13 cellular contexts compared by ENCODE assay signal in the genomic region with DNA sequence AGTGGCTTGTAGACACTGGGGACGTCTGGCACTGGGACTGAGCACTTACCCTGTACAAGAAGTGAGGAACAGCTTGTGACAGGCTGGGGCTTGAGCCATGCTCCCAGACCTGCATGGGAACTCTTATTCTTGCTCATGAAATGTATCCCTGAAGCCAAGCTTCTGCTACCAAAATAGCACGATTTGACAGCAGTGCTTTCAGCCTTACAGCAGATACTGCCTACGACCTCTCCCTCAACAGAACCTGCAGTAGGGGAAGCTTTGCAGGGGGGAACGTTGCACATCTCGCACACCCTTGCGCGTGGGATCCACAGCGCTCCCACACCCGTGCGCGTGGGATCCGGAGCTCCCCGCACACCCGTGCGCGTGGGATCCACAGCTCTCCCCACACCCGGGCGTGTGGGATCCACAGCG.
"Had no signal": no experiment of that assay in that cellular context is flagged by ENCODE, and none has a peak within 500 bp of the region (broad histone marks: within the 10 kb centered on the region; RNA-seq: fewer than 3 reads in every experiment).

No MANE protein-coding gene starts in this region.

- ATAC-seq: gastroesophageal sphincter, sciatic nerve had no signal

- DNase-seq: activated CD4-positive, alpha-beta memory T cell treated with anti-CD3 and anti-CD28 coated beads, Interleukin-2, amount 10 ng/mL, durations not matched to agents 7 days and 5 days; activated CD8-positive, alpha-beta memory T cell treated with anti-CD3 and anti-CD28 coated beads, Interleukin-2, amount 50 U/mL, for 4 hours; activated gamma-delta T cell treated with Interleukin-2 at 50 U/mL for 16 hours; activated naive CD8-positive, alpha-beta T cell treated with anti-CD3 and anti-CD28 coated beads for 36 hours; brain microvascular endothelial cell; erythroblast; mesenchymal stem cell; spleen; tibial artery had no signal

- H3K36me3 ChIP-seq: brain microvascular endothelial cell, prostate gland had no signal

- H3K9me3 Mint-ChIP-seq: activated CD4-positive, alpha-beta memory T cell treated with anti-CD3 and anti-CD28 coated beads, Interleukin-2, amount 10 ng/mL, durations not matched to agents 7 days and 5 days; activated naive CD8-positive, alpha-beta T cell treated with anti-CD3 and anti-CD28 coated beads for 36 hours; nephron had no signal

- H3K4me3 ChIP-seq: gastroesophageal sphincter, prostate gland, spleen, tibial artery had no signal

- H3K4me3 Mint-ChIP-seq: activated CD4-positive, alpha-beta memory T cell treated with anti-CD3 and anti-CD28 coated beads, Interleukin-2, amount 10 ng/mL, durations not matched to agents 7 days and 5 days; activated naive CD8-positive, alpha-beta T cell treated with anti-CD3 and anti-CD28 coated beads for 36 hours; nephron had no signal

- H3K27me3 ChIP-seq: brain microvascular endothelial cell, gastroesophageal sphincter, spleen, tibial artery had no signal

- H3K27me3 Mint-ChIP-seq: activated CD4-positive, alpha-beta memory T cell treated with anti-CD3 and anti-CD28 coated beads, Interleukin-2, amount 10 ng/mL, durations not matched to agents 7 days and 5 days; activated naive CD8-positive, alpha-beta T cell treated with anti-CD3 and anti-CD28 coated beads for 36 hours had no signal

- H3K4me1 ChIP-seq: prostate gland had no signal

- H3K27ac Mint-ChIP-seq: activated CD4-positive, alpha-beta memory T cell treated with anti-CD3 and anti-CD28 coated beads, Interleukin-2, amount 10 ng/mL, durations not matched to agents 7 days and 5 days; activated naive CD8-positive, alpha-beta T cell treated with anti-CD3 and anti-CD28 coated beads for 36 hours; nephron had no signal

- H3K9me3 ChIP-seq: gastroesophageal sphincter, prostate gland, spleen, tibial artery had no signal

- H3K27ac ChIP-seq: brain microvascular endothelial cell, gastroesophageal sphincter, prostate gland, spleen, tibial artery had no signal
